ENCODE assay signal across 9 cellular contexts in the genomic region with DNA sequence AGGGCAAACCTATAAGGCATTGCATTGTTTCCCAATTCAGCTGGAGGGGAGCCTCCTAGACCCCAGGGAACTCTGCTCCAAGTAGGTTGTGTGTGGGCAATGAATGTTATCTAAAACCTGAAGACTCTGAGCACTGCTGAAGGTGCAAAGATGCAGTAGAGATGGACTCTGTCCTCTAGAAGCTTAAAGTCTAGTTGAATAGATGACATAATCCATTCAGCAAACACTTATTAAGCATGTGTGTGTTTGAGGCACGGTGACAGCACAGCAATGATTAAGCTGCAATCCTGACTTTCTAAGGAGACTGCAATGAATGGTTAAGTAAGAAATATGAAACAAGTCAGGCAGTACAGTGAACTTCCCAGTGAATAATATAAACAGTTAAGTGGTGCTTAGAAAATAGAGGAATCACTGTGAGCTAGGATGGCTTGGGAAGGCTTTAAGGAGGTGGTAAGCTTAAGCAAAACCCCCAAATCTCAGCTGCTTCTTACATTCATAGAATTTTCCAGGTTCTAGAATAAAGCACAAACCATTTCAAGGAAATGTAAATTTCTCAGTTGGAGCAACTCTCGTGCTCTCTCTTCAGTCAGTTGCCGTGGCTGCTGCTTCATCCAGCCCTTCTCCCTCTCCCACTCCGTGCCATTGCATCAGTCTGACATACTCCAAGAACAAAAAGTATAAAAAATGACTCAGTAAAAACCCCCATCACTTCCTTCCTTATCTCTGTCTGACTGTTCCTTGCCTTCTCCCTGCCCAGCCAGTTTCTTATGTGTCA. TPM values are rescaled to one million over a fixed set of nuclear protein-coding genes. Genes with fewer than 3 reads are reported as not detected.
DNase-seq lines count a peak whose midpoint lies in the region; ATAC-seq and TF ChIP-seq lines count a peak whose summit lies in the region.
"Had no signal": no experiment of that assay in that cellular context is flagged by ENCODE, and none has a peak within 500 bp of the region (broad histone marks: within the 10 kb centered on the region; RNA-seq: fewer than 3 reads in every experiment).

No MANE protein-coding gene starts in this region.

- CTCF ChIA-PET in T-cell (lab: Charles Lee): interaction anchor here (0.5 to 1.4 kb wide), 2 partner anchors 19 to 558 kb away, joined by 4 read pairs; partner anchors contain the start of gene MXD1 (in 1 of the 2)

- POLR2A ChIA-PET in T-cell (lab: Charles Lee): interaction anchor here (0.6 kb wide), 2 partner anchors 177 to 354 kb away, joined by 3 read pairs; no protein-coding TSS in a partner anchor

- H3K4me3 Mint-ChIP-seq in T-cell: no peak overlapping the region

- peaks cover 26 to 35% (median 29%) of the 10 kb centered on the region in 3 donors for H3K4me1 Mint-ChIP-seq in T-cell

- H3K27me3 Mint-ChIP-seq in T-cell: no peaks in the 10 kb centered on the region
- H3K27me3 Mint-ChIP-seq: IgD-negative memory B cell had no signal

- peak overlapping the region; percentile 39 for H3K4me3 ChIP-seq in fibroblast of the aortic adventitia (ENCODE audit: low read depth, low read length)

- TF ChIP-seq CTCF in fibroblast of the aortic adventitia (IDR thresholded peaks at IDR 0.05; ENCODE audit: insufficient read depth, low read length): no peak

- H3K27ac Mint-ChIP-seq in T-cell: peak overlapping the region; percentile 7 to 72

- peak; percentile 73 for DNase-seq in SIG-M5 treated with dmso at 0.1 percent for 504 hours (lab: John Stamatoyannopoulos, UW; ENCODE audit: unreplicated experiment)
- no peak for DNase-seq in SIG-M5 (lab: John Stamatoyannopoulos, UW)
- no peak for DNase-seq in T-cell
- DNase-seq in fibroblast of the aortic adventitia (ENCODE audit: low read depth): peak; percentile 95
- DNase-seq in stimulated activated CD8-positive, alpha-beta memory T cell treated with anti-CD3 and anti-CD28 coated beads, Interleukin-4, amount 100 ng/mL, for 48 hours: peak; percentile 45
- DNase-seq in NCI-H774 (lab: John Stamatoyannopoulos, UW): no peak

- H3K9me3 Mint-ChIP-seq in T-cell: no peaks in the 10 kb centered on the region
- H3K9me3 Mint-ChIP-seq: IgD-negative memory B cell had no signal

- peaks cover 56% of the 10 kb centered on the region for H3K36me3 Mint-ChIP-seq in T-cell

- ATAC-seq in T-cell (replicated peaks in 1 of 4): no peak
- ATAC-seq in HG02642 (IDR thresholded peaks at IDR 0.05; ENCODE audit: poor library complexity, unreplicated experiment): no peak
- no peak for ATAC-seq in HG02885 (IDR thresholded peaks at IDR 0.05; ENCODE audit: poor library complexity, unreplicated experiment)

RNA-seq across cellular contexts. Expression of gene MXD1, which starts 19.1 kb away (rescaled TPM):
- total RNA-seq in T-cell: 10 to 100 TPM; 13.7 to 34.5 (median 19.9) TPM
- 4.0 and 13.1 TPM in 2 replicates for total RNA-seq in fibroblast of the aortic adventitia (ENCODE audit: low replicate concordance)

RNA-seq across cellular contexts. Expression of gene ASPRV1, which starts 27.4 kb away (rescaled TPM):
- total RNA-seq in T-cell (1 to 10 TPM; 1.2 to 2.1 (median 1.8) TPM), fibroblast of the aortic adventitia (ENCODE audit: low replicate concordance) (0.54 TPM in 1 of 2 replicates, not detected in the other)

RNA-seq across cellular contexts. Expression of gene SNRNP27, which starts 40.3 kb away (rescaled TPM):
- total RNA-seq in T-cell (10 to 100 TPM; 38.3 to 51.1 (median 42.0) TPM), fibroblast of the aortic adventitia (ENCODE audit: low replicate concordance) (49.4 and 53.6 TPM in 2 replicates)

Comparison
In these comparisons a context has a peak if more than half of its experiments do, and no peak if none do; other contexts are left out.
1. DNase-seq: peak in SIG-M5 treated with dmso at 0.1 percent for 504 hours (single experiment), fibroblast of the aortic adventitia (single experiment) and stimulated activated CD8-positive, alpha-beta memory T cell treated with anti-CD3 and anti-CD28 coated beads, Interleukin-4, amount 100 ng/mL, for 48 hours (single experiment); none in SIG-M5 (single experiment), T-cell (0 of 34) and NCI-H774 (single experiment).